Comparison of ENCODE assay signal across 8 cellular contexts in genomic region chr2:38462121-38462634, GRCh38.
DNase-seq lines count a peak whose midpoint lies in the region; ATAC-seq and TF ChIP-seq lines count a peak whose summit lies in the region.

No MANE protein-coding gene starts in this region.

- H3K27ac Mint-ChIP-seq in activated naive CD4-positive, alpha-beta T cell treated with anti-CD3 and anti-CD28 coated beads for 36 hours, result no peak overlapping the region
- H3K27ac Mint-ChIP-seq in activated naive CD4-positive, alpha-beta T cell treated with anti-CD3 and anti-CD28 coated beads, Interleukin-2, amount 50 U/mL, for 72 hours, result peak overlapping the region in 1 of 2 donors; percentile 5
- H3K27ac Mint-ChIP-seq in type B pancreatic cell, result peak overlapping the region; percentile 86

- no peaks in the 10 kb centered on the region for H3K9me3 Mint-ChIP-seq in activated naive CD4-positive, alpha-beta T cell treated with anti-CD3 and anti-CD28 coated beads for 36 hours
- no peaks in the 10 kb centered on the region for H3K9me3 Mint-ChIP-seq in activated naive CD4-positive, alpha-beta T cell treated with anti-CD3 and anti-CD28 coated beads, Interleukin-2, amount 50 U/mL, for 72 hours
- no peaks in the 10 kb centered on the region for H3K9me3 Mint-ChIP-seq in type B pancreatic cell

- peak; percentile 74 for DNase-seq in activated naive CD4-positive, alpha-beta T cell treated with anti-CD3 and anti-CD28 coated beads for 36 hours
- no peak for DNase-seq in activated naive CD4-positive, alpha-beta T cell (lab: John Stamatoyannopoulos, UW)
- peak; percentile 58 to 67 for DNase-seq in activated naive CD4-positive, alpha-beta T cell treated with anti-CD3 and anti-CD28 coated beads, Interleukin-2, amount 50 U/mL, for 72 hours (ENCODE audit: low spot score in 2 of 2)
- DNase-seq in left kidney (ENCODE audit: low read depth, low spot score) (peak; percentile 25), type B pancreatic cell (ENCODE audit: extremely low spot score, unreplicated experiment) (no peak), cortex of kidney (lab: John Stamatoyannopoulos, UW) (no peak), ecto neural progenitor cell (ENCODE audit: low spot score) (no peak)

- intact Hi-C loops in activated naive CD4-positive, alpha-beta T cell treated with anti-CD3 and anti-CD28 coated beads for 36 hours (cut with micrococcal nuclease), result loop anchor here (1.0 kb wide), 3 partner anchors 12 to 147 kb away; partner anchors contain the start of gene ATL2

- H3K4me3 Mint-ChIP-seq in activated naive CD4-positive, alpha-beta T cell treated with anti-CD3 and anti-CD28 coated beads for 36 hours, result no peak overlapping the region
- peak overlapping the region; percentile 13 for H3K4me3 Mint-ChIP-seq in type B pancreatic cell

- CTCF ChIA-PET in activated naive CD4-positive, alpha-beta T cell treated with anti-CD3 and anti-CD28 coated beads for 36 hours (lab: Charles Lee), result interaction anchor here (0.6 to 1.0 kb wide), 4 partner anchors 9 to 147 kb away, joined by 3 to 4 read pairs (median 3); no protein-coding TSS in a partner anchor

- peaks cover 5% of the 10 kb centered on the region for H3K27me3 Mint-ChIP-seq in activated naive CD4-positive, alpha-beta T cell treated with anti-CD3 and anti-CD28 coated beads for 36 hours (ENCODE audit: low read depth)
- H3K27me3 Mint-ChIP-seq in type B pancreatic cell, result peaks cover 6% of the 10 kb centered on the region

- TF ChIP-seq CTCF in type B pancreatic cell (conservative IDR thresholded peaks at IDR 0.05), result no peak

- H3K36me3 Mint-ChIP-seq in activated naive CD4-positive, alpha-beta T cell treated with anti-CD3 and anti-CD28 coated beads for 36 hours (ENCODE audit: low read depth), result no peaks in the 10 kb centered on the region
- H3K36me3 Mint-ChIP-seq in activated naive CD4-positive, alpha-beta T cell treated with anti-CD3 and anti-CD28 coated beads, Interleukin-2, amount 50 U/mL, for 72 hours, result no peaks in the 10 kb centered on the region
- H3K36me3 Mint-ChIP-seq in type B pancreatic cell, result no peaks in the 10 kb centered on the region

- peaks cover 9% of the 10 kb centered on the region for H3K4me1 Mint-ChIP-seq in activated naive CD4-positive, alpha-beta T cell treated with anti-CD3 and anti-CD28 coated beads for 36 hours (ENCODE audit: low read depth)
- H3K4me1 Mint-ChIP-seq in type B pancreatic cell (ENCODE audit: unreplicated experiment), result peaks cover 16% of the 10 kb centered on the region

- peak; percentile 99 for ATAC-seq in activated naive CD4-positive, alpha-beta T cell treated with anti-CD3 and anti-CD28 coated beads, Interleukin-2, amount 50 U/mL, for 72 hours
- no peak for ATAC-seq in HG03108 (IDR thresholded peaks at IDR 0.05; ENCODE audit: unreplicated experiment)

Comparison
In these comparisons a context has a peak if more than half of its experiments do, and no peak if none do; other contexts are left out.
1. DNase-seq: peak in activated naive CD4-positive, alpha-beta T cell treated with anti-CD3 and anti-CD28 coated beads for 36 hours (single experiment), activated naive CD4-positive, alpha-beta T cell treated with anti-CD3 and anti-CD28 coated beads, Interleukin-2, amount 50 U/mL, for 72 hours (2 of 2) and left kidney (single experiment); none in activated naive CD4-positive, alpha-beta T cell (0 of 4), type B pancreatic cell (single experiment), cortex of kidney (single experiment) and ecto neural progenitor cell (single experiment).